ENCODE assay signal across 30 cellular contexts in genomic region chr2:133794114-133794513, GRCh38.
"Had no signal": no experiment of that assay in that cellular context is flagged by ENCODE, and none has a peak within 500 bp of the region (broad histone marks: within the 10 kb centered on the region; RNA-seq: fewer than 3 reads in every experiment).

No MANE protein-coding gene starts in this region.

- ATAC-seq: activated CD4-positive, alpha-beta T cell treated with anti-CD3 and anti-CD28 coated beads for 36 hours; activated CD8-positive, alpha-beta memory T cell treated with anti-CD3 and anti-CD28 coated beads, Interleukin-2, amount 10 ng/mL, durations not matched to agents 7 days and 5 days; activated CD8-positive, alpha-beta T cell treated with anti-CD3 and anti-CD28 coated beads, Interleukin-2, amount 10 ng/mL, durations not matched to agents 7 days and 5 days; activated naive CD8-positive, alpha-beta T cell treated with anti-CD3 and anti-CD28 coated beads, Interleukin-2, amount 50 U/mL, for 24 hours had no signal

- H3K27me3 ChIP-seq: ascending aorta, cardiac muscle cell had no signal

- H3K36me3 ChIP-seq: ascending aorta, cardiac muscle cell had no signal

- FAIRE-seq: bronchial epithelial cell, TTC549 had no signal

- H3K4me3 ChIP-seq: ascending aorta, cardiac muscle cell had no signal

- H3K27ac ChIP-seq: ascending aorta, cardiac muscle cell, VCaP had no signal

- H3K4me1 ChIP-seq: ascending aorta had no signal

- DNase-seq: activated B cell treated with CpG ODN at 0.5 μM for 24 hours; activated CD4-positive, alpha-beta memory T cell treated with anti-CD3 and anti-CD28 coated beads, Interleukin-2, amount 10 ng/mL, durations not matched to agents 7 days and 5 days; activated CD4-positive, alpha-beta T cell treated with anti-CD3 and anti-CD28 coated beads for 36 hours; activated CD4-positive, alpha-beta T cell treated with anti-CD3 and anti-CD28 coated beads for 48 hours; activated CD4-positive, alpha-beta T cell treated with anti-CD3 and anti-CD28 coated beads, Interleukin-2, amount 10 ng/mL, durations not matched to agents 7 days and 5 days; activated CD4-positive, alpha-beta T cell treated with anti-CD3 and anti-CD28 coated beads, Interleukin-2, amount 50 U/mL, for 48 hours; activated CD4-positive, CD25-positive, alpha-beta regulatory T cell treated with anti-CD3 and anti-CD28 coated beads, Interleukin-2, amount 50 U/mL, for 72 hours; activated CD8-positive, alpha-beta memory T cell treated with anti-CD3 and anti-CD28 coated beads for 24 hours; activated CD8-positive, alpha-beta memory T cell treated with anti-CD3 and anti-CD28 coated beads, Interleukin-2, amount 10 ng/mL, durations not matched to agents 7 days and 5 days; activated CD8-positive, alpha-beta memory T cell treated with anti-CD3 and anti-CD28 coated beads, Interleukin-2, amount 50 U/mL, for 48 hours; activated CD8-positive, alpha-beta T cell treated with anti-CD3 and anti-CD28 coated beads, Interleukin-2, amount 10 ng/mL, durations not matched to agents 7 days and 5 days; activated effector memory CD4-positive, alpha-beta T cell treated with Interleukin-2 at 50 U/mL for 16 hours; activated gamma-delta T cell; activated naive CD4-positive, alpha-beta T cell treated with anti-CD3 and anti-CD28 coated beads, Interleukin-2, amount 10 ng/mL, durations not matched to agents 7 days and 5 days; activated naive CD4-positive, alpha-beta T cell treated with Interleukin-2 at 50 U/mL for 16 hours; activated naive CD8-positive, alpha-beta T cell treated with anti-CD3 and anti-CD28 coated beads, Interleukin-2, amount 10 ng/mL, durations not matched to agents 7 days and 5 days; activated naive CD8-positive, alpha-beta T cell treated with anti-CD3 and anti-CD28 coated beads, Interleukin-2, amount 50 U/mL, for 24 hours; activated T-cell treated with anti-CD3 and anti-CD28 coated beads, Interleukin-2, amount 50 U/mL, for 24 hours; activated T-cell treated with anti-CD3 and anti-CD28 coated beads, Interleukin-2, amount 50 U/mL, for 48 hours; amygdala; anterior cingulate cortex; caudate nucleus; cerebellar nuclear complex; T-helper 2 cell; T-helper 9 cell had no signal
